In genomic region chr20:50385733-50386640, GRCh38 we compare ENCODE assay signal across 11 cellular contexts.
DNase-seq lines count a peak whose midpoint lies in the region; ATAC-seq lines count a peak whose summit lies in the region.
"Had no signal": no experiment of that assay in that cellular context is flagged by ENCODE, and none has a peak within 500 bp of the region (broad histone marks: within the 10 kb centered on the region; RNA-seq: fewer than 3 reads in every experiment).

No MANE protein-coding gene starts in this region.

- H3K27ac ChIP-seq in substantia nigra (ENCODE audit: low read depth, low read length, poor library complexity, severe bottlenecking), result no peak overlapping the region
- H3K27ac ChIP-seq: ovary, thoracic aorta had no signal

- DNase-seq in Kasumi-1 (lab: John Stamatoyannopoulos, UW) (peak; percentile 31 to 46), substantia nigra (lab: John Stamatoyannopoulos, UW) (no peak), NCI-H1105 (lab: John Stamatoyannopoulos, UW) (no peak)
- peak; percentile 74 for DNase-seq in activated CD8-positive, alpha-beta memory T cell treated with anti-CD3 and anti-CD28 coated beads for 24 hours
- peak; percentile 5 for DNase-seq in effector CD8-positive, alpha-beta T cell (lab: John Stamatoyannopoulos, UW)
- DNase-seq in stimulated activated CD8-positive, alpha-beta memory T cell treated with anti-CD3 and anti-CD28 coated beads, Interleukin-7, amount 100 ng/mL, for 1 hour (ENCODE audit: low read depth in 2 of 2), result peak; percentile 30 to 36
- DNase-seq: NCI-H2029 treated with DMSO at 0.1 percent for 48 hours, ovary had no signal

- no peak for ATAC-seq in HG02678 (IDR thresholded peaks at IDR 0.05; ENCODE audit: unreplicated experiment)
- no peak for ATAC-seq in GM21526 (IDR thresholded peaks at IDR 0.05; ENCODE audit: low FRiP score, unreplicated experiment)

Comparison
In these comparisons a context has a peak if more than half of its experiments do, and no peak if none do; other contexts are left out.
1. DNase-seq: peak in Kasumi-1 (2 of 2), activated CD8-positive, alpha-beta memory T cell treated with anti-CD3 and anti-CD28 coated beads for 24 hours (single experiment), effector CD8-positive, alpha-beta T cell (single experiment) and stimulated activated CD8-positive, alpha-beta memory T cell treated with anti-CD3 and anti-CD28 coated beads, Interleukin-7, amount 100 ng/mL, for 1 hour (2 of 2); none in substantia nigra (0 of 49) and NCI-H1105 (single experiment).